In the genomic region with DNA sequence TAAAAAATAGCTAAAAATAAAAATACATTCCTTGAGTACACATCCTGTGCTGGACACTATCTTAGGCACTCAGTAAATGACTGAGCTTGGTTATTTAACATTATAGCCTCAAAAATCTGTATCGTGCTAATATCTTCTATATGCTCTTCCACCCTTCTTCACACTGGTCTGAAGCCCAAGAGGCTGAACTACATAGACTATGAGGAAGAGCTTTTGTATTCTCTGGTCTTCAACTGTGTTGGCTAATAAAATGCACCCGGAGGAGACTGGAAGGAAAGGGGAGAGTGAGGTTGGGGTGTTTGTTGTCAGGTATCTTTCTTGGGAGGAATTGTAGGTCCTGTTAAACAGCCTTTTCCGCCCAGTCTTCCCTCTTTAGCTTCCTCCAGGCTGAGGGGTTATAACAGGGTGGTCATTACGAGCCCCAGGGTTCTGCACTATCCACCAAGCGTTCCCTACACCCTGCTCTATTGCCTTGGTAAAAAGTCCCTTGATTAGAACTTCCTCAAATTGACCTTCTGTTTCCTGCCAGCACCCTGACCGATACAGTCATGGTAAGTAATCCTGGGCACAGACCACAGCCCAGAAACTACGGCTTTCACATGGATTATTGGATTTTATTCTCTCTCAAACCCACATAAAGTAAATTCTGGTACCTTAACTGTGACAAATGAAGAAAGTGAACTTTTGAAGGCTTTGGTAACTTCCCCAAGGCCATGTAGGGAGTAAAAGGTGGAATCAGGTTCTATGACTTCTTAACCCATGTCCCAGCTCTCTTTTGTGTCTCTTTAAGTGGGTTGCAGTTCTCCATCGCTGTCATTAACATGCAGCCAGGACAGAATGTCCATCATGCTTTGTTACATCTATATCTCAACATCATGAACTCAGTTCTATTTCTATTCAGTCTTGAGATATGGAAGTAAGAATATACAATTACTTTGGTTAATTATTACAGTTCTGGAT, we compare ENCODE assay signal across 16 cellular contexts.
DNase-seq lines count a peak whose midpoint lies in the region; ATAC-seq and TF ChIP-seq lines count a peak whose summit lies in the region.
"Had no signal": no experiment of that assay in that cellular context is flagged by ENCODE, and none has a peak within 500 bp of the region (broad histone marks: within the 10 kb centered on the region; RNA-seq: fewer than 3 reads in every experiment).

No MANE protein-coding gene starts in this region.

- DNase-seq in ELR (ENCODE audit: low read depth) (peak; percentile 10), activated B cell treated with CpG ODN at 0.5 μM for 24 hours (no peak), natural killer cell (no peak), right lobe of liver (no peak)
- no peak for DNase-seq in stimulated activated CD4-positive, alpha-beta T cell treated with anti-CD3 and anti-CD28 coated beads, Interleukin-4, amount 100 ng/mL, for 24 hours
- DNase-seq: activated CD8-positive, alpha-beta T cell treated with anti-CD3 and anti-CD28 coated beads for 36 hours; activated naive CD4-positive, alpha-beta T cell; HCEC 1CT; Karpas-422; NCI-H2029 treated with DMSO at 0.1 percent for 48 hours; stimulated activated CD4-positive, alpha-beta T cell treated with anti-CD3 and anti-CD28 coated beads, Interleukin-12 subunit alpha, Interleukin-12 subunit beta, amount 100 ng/mL, for 4 hours; T-helper 2 cell; tibial artery had no signal

- TF ChIP-seq CTCF in activated B cell treated with CpG ODN at 0.5 μM for 24 hours (IDR thresholded peaks at IDR 0.05) (no peak), natural killer cell (IDR thresholded peaks at IDR 0.05) (no peak), right lobe of liver (IDR thresholded peaks at IDR 0.05) (no peak)

- TF ChIP-seq POLR2A in right lobe of liver (IDR thresholded peaks at IDR 0.05): no peak

- POLR2A ChIA-PET in activated B cell treated with CpG ODN at 0.5 μM for 24 hours (lab: Charles Lee): interaction anchor here (0.7 kb wide), 1 partner anchor 79 kb away, joined by 3 read pairs; no protein-coding TSS in a partner anchor

- no peak overlapping the region for H3K4me3 ChIP-seq in right lobe of liver
- H3K4me3 ChIP-seq: tibial artery had no signal

- H3K9me3 ChIP-seq in right lobe of liver: no peaks in the 10 kb centered on the region
- H3K9me3 ChIP-seq: tibial artery had no signal

- no peaks in the 10 kb centered on the region for H3K36me3 Mint-ChIP-seq in activated B cell treated with CpG ODN at 0.5 μM for 24 hours (ENCODE audit: low read depth)
- no peaks in the 10 kb centered on the region for H3K36me3 Mint-ChIP-seq in natural killer cell

- H3K9me3 Mint-ChIP-seq in activated B cell treated with CpG ODN at 0.5 μM for 24 hours (no peaks in the 10 kb centered on the region), natural killer cell (no peaks in the 10 kb centered on the region)
- H3K9me3 Mint-ChIP-seq: activated CD8-positive, alpha-beta T cell treated with anti-CD3 and anti-CD28 coated beads for 36 hours had no signal

- H3K27ac Mint-ChIP-seq in activated B cell treated with CpG ODN at 0.5 μM for 24 hours (no peak overlapping the region), natural killer cell (no peak overlapping the region)
- H3K27ac Mint-ChIP-seq: activated CD8-positive, alpha-beta T cell treated with anti-CD3 and anti-CD28 coated beads for 36 hours had no signal

- ATAC-seq in GM19351 (IDR thresholded peaks at IDR 0.05; ENCODE audit: unreplicated experiment) (peak; percentile 68), HG03196 (IDR thresholded peaks at IDR 0.05; ENCODE audit: unreplicated experiment) (peak; percentile 57), activated B cell treated with CpG ODN at 0.5 μM for 24 hours (ENCODE audit: low read depth) (peak; percentile 57), GM21576 (IDR thresholded peaks at IDR 0.05; ENCODE audit: unreplicated experiment) (no peak), natural killer cell (no peak), right lobe of liver (no peak)
- ATAC-seq: activated CD8-positive, alpha-beta T cell treated with anti-CD3 and anti-CD28 coated beads for 36 hours had no signal

- CTCF ChIA-PET in activated B cell treated with CpG ODN at 0.5 μM for 24 hours (lab: Charles Lee): no interaction called here

- peaks cover 12% of the 10 kb centered on the region for H3K4me1 Mint-ChIP-seq in activated B cell treated with CpG ODN at 0.5 μM for 24 hours
- no peaks in the 10 kb centered on the region for H3K4me1 Mint-ChIP-seq in natural killer cell

- H3K4me1 ChIP-seq in right lobe of liver: peaks cover 0 to 12% (median 0%) of the 10 kb centered on the region in 4 donors
- H3K4me1 ChIP-seq: tibial artery had no signal

- no peak overlapping the region for H3K27ac ChIP-seq in right lobe of liver
- H3K27ac ChIP-seq: tibial artery had no signal

- intact Hi-C loops in activated B cell treated with CpG ODN at 0.5 μM for 24 hours (cut with micrococcal nuclease) (no loop called here), natural killer cell (cut with micrococcal nuclease) (no loop called here), right lobe of liver (cut with DNase I) (no loop called here)

- H3K27me3 ChIP-seq in right lobe of liver: no peaks in the 10 kb centered on the region
- H3K27me3 ChIP-seq: tibial artery had no signal

- peaks cover 2% of the 10 kb centered on the region for H3K27me3 Mint-ChIP-seq in activated B cell treated with CpG ODN at 0.5 μM for 24 hours
- no peaks in the 10 kb centered on the region for H3K27me3 Mint-ChIP-seq in natural killer cell (ENCODE audit: low read depth in 2 of 2)

- WGBS in right lobe of liver (ENCODE audit: insufficient coverage, low coverage, low lambda C conversion rate, missing lambda C conversion rate): 76% methylated on average over 6 of the region's 8 CpGs

- H3K36me3 ChIP-seq in right lobe of liver: no peaks in the 10 kb centered on the region
- H3K36me3 ChIP-seq: tibial artery had no signal

- H3K4me3 Mint-ChIP-seq in activated B cell treated with CpG ODN at 0.5 μM for 24 hours (no peak overlapping the region), natural killer cell (no peak overlapping the region)
- H3K4me3 Mint-ChIP-seq: activated CD8-positive, alpha-beta T cell treated with anti-CD3 and anti-CD28 coated beads for 36 hours had no signal

Comparison
In these comparisons a context has a peak if more than half of its experiments do, and no peak if none do; other contexts are left out.
1. ATAC-seq: peak in GM19351 (single experiment), HG03196 (single experiment) and activated B cell treated with CpG ODN at 0.5 μM for 24 hours (single experiment); none in GM21576 (single experiment), natural killer cell (0 of 3) and right lobe of liver (0 of 4).